Comparison of ENCODE assay signal across 8 cellular contexts in the genomic region with DNA sequence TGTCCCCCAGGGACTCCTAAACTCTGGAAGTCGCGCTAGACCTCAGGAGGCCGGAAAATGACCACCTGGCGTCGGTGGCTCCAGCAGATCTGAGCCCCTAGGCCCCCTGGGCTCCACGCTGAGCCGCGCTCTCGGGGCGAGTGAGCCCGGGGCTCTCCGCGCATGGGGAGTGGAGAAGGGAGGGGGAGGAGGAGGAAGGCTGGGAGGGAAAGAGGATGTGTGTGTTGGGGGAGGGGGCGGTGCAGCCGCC. TPM values are rescaled to one million over a fixed set of nuclear protein-coding genes. Genes with fewer than 3 reads are reported as not detected.
DNase-seq lines count a peak whose midpoint lies in the region; ATAC-seq lines count a peak whose summit lies in the region.

No MANE protein-coding gene starts in this region.

- H3K36me3 ChIP-seq in mesodermal cell (ENCODE audit: control insufficient read depth, insufficient read depth, low read length) = no peaks in the 10 kb centered on the region

- peaks cover 88% of the 10 kb centered on the region for H3K27me3 Mint-ChIP-seq in activated T-helper 1 cell treated with anti-CD3 and anti-CD28 coated beads, Interleukin-12 subunit alpha, Interleukin-12 subunit beta, Interleukin-2, Interleukin-4 antibody, amounts not matched to agents 30 ng/mL and 10 ng/mL and 1 ng/mL, durations not matched to agents 14 hours and 24 hours and 36 hours (ENCODE audit: insufficient read depth)

- no peaks in the 10 kb centered on the region for H3K9me3 ChIP-seq in mesodermal cell (ENCODE audit: control insufficient read depth, low read length)

- intact Hi-C loops in activated T-helper 1 cell treated with anti-CD3 and anti-CD28 coated beads, Interleukin-12 subunit alpha, Interleukin-12 subunit beta, Interleukin-2, Interleukin-4 antibody, amounts not matched to agents 30 ng/mL and 10 ng/mL and 1 ng/mL, durations not matched to agents 14 hours and 24 hours and 36 hours (cut with micrococcal nuclease) = loop anchor here (1.0 to 5.0 kb wide), 2 partner anchors 18 to 1267 kb away; partner anchors contain the start of genes DLX2 and GAD1

- peak overlapping the region; percentile 75 for H3K27ac Mint-ChIP-seq in activated T-helper 1 cell treated with anti-CD3 and anti-CD28 coated beads, Interleukin-12 subunit alpha, Interleukin-12 subunit beta, Interleukin-2, Interleukin-4 antibody, amounts not matched to agents 30 ng/mL and 10 ng/mL and 1 ng/mL, durations not matched to agents 14 hours and 24 hours and 36 hours

- peak; percentile 54 for DNase-seq in CMK (ENCODE audit: low read depth)
- no peak for DNase-seq in activated T-helper 1 cell treated with anti-CD3 and anti-CD28 coated beads, Interleukin-12 subunit alpha, Interleukin-12 subunit beta, Interleukin-2, Interleukin-4 antibody, amounts not matched to agents 30 ng/mL and 10 ng/mL and 1 ng/mL, durations not matched to agents 14 hours and 24 hours and 36 hours (ENCODE audit: low spot score)
- no peak for DNase-seq in occipital lobe (lab: John Stamatoyannopoulos, UW)
- no peak for DNase-seq in activated CD8-positive, alpha-beta memory T cell treated with anti-CD3 and anti-CD28 coated beads, Interleukin-2, amount 50 U/mL, for 48 hours
- no peak for DNase-seq in activated CD4-positive, CD25-positive, alpha-beta regulatory T cell treated with anti-CD3 and anti-CD28 coated beads, Interleukin-2, amount 50 U/mL, for 72 hours

- H3K4me3 ChIP-seq in mesodermal cell (ENCODE audit: extremely low read depth, insufficient read depth, low read length, poor library complexity, severe bottlenecking) = peak overlapping the region; percentile 46

- peak; percentile 2 for ATAC-seq in HG02759 (IDR thresholded peaks at IDR 0.05; ENCODE audit: unreplicated experiment)
- ATAC-seq in HG02623 (IDR thresholded peaks at IDR 0.05; ENCODE audit: unreplicated experiment) = no peak

- peak overlapping the region; percentile 67 for H3K4me3 Mint-ChIP-seq in activated T-helper 1 cell treated with anti-CD3 and anti-CD28 coated beads, Interleukin-12 subunit alpha, Interleukin-12 subunit beta, Interleukin-2, Interleukin-4 antibody, amounts not matched to agents 30 ng/mL and 10 ng/mL and 1 ng/mL, durations not matched to agents 14 hours and 24 hours and 36 hours

- peaks cover 50% of the 10 kb centered on the region for H3K4me1 Mint-ChIP-seq in activated T-helper 1 cell treated with anti-CD3 and anti-CD28 coated beads, Interleukin-12 subunit alpha, Interleukin-12 subunit beta, Interleukin-2, Interleukin-4 antibody, amounts not matched to agents 30 ng/mL and 10 ng/mL and 1 ng/mL, durations not matched to agents 14 hours and 24 hours and 36 hours (ENCODE audit: low read depth)

- H3K9me3 Mint-ChIP-seq in activated T-helper 1 cell treated with anti-CD3 and anti-CD28 coated beads, Interleukin-12 subunit alpha, Interleukin-12 subunit beta, Interleukin-2, Interleukin-4 antibody, amounts not matched to agents 30 ng/mL and 10 ng/mL and 1 ng/mL, durations not matched to agents 14 hours and 24 hours and 36 hours = no peaks in the 10 kb centered on the region

- no peak overlapping the region for H3K27ac ChIP-seq in mesodermal cell (ENCODE audit: low read depth, low read length, severe bottlenecking)

- H3K4me1 ChIP-seq in mesodermal cell (ENCODE audit: control insufficient read depth, insufficient read depth, low read length, poor library complexity, severe bottlenecking) = peaks cover 5% of the 10 kb centered on the region

- 0% methylated on average over 6 of the region's 15 CpGs for WGBS in mesodermal cell (ENCODE audit: insufficient coverage in 2 of 2), 2 experiments

- H3K36me3 Mint-ChIP-seq in activated T-helper 1 cell treated with anti-CD3 and anti-CD28 coated beads, Interleukin-12 subunit alpha, Interleukin-12 subunit beta, Interleukin-2, Interleukin-4 antibody, amounts not matched to agents 30 ng/mL and 10 ng/mL and 1 ng/mL, durations not matched to agents 14 hours and 24 hours and 36 hours (ENCODE audit: low read depth) = peaks cover 1% of the 10 kb centered on the region

RNA-seq across cellular contexts. Expression of gene DLX1, which starts 0.9 kb away (rescaled TPM):
- total RNA-seq in activated T-helper 1 cell treated with anti-CD3 and anti-CD28 coated beads, Interleukin-12 subunit alpha, Interleukin-12 subunit beta, Interleukin-2, Interleukin-4 antibody, amounts not matched to agents 30 ng/mL and 10 ng/mL and 1 ng/mL, durations not matched to agents 14 hours and 24 hours and 36 hours = not detected in 2 replicates
- 17.1 TPM for polyA plus RNA-seq in mesodermal cell (2013, experiment 1 of 2)
- polyA plus RNA-seq in mesodermal cell (2013, experiment 2 of 2) = 13.8 TPM
- total RNA-seq in occipital lobe = 21.4 TPM

RNA-seq across cellular contexts. Expression of gene DLX2, which starts 18.3 kb away (rescaled TPM):
- total RNA-seq in activated T-helper 1 cell treated with anti-CD3 and anti-CD28 coated beads, Interleukin-12 subunit alpha, Interleukin-12 subunit beta, Interleukin-2, Interleukin-4 antibody, amounts not matched to agents 30 ng/mL and 10 ng/mL and 1 ng/mL, durations not matched to agents 14 hours and 24 hours and 36 hours = 0.20 TPM in 1 of 2 replicates, not detected in the other
- polyA plus RNA-seq in mesodermal cell (2013, experiment 1 of 2) = 18.4 TPM
- polyA plus RNA-seq in mesodermal cell (2013, experiment 2 of 2) = 13.4 TPM
- total RNA-seq in occipital lobe = 3.3 TPM

Comparison
In these comparisons a context has a peak if more than half of its experiments do, and no peak if none do; other contexts are left out.
1. RNA of gene DLX1, which starts 0.9 kb away (total RNA-seq): 21.4 TPM in occipital lobe (single experiment); not detected in activated T-helper 1 cell treated with anti-CD3 and anti-CD28 coated beads, Interleukin-12 subunit alpha, Interleukin-12 subunit beta, Interleukin-2, Interleukin-4 antibody, amounts not matched to agents 30 ng/mL and 10 ng/mL and 1 ng/mL, durations not matched to agents 14 hours and 24 hours and 36 hours; every median in the first group is over 10 times any median in the second.